Comparison of ENCODE assay signal across 8 cellular contexts in genomic region chr10:3068968-3069737, GRCh38. TPM values are rescaled to one million over a fixed set of nuclear protein-coding genes. Genes with fewer than 3 reads are reported as not detected.
DNase-seq lines count a peak whose midpoint lies in the region; ATAC-seq and TF ChIP-seq lines count a peak whose summit lies in the region.

No MANE protein-coding gene starts in this region.

- peaks cover 0 to 55% (median 36%) of the 10 kb centered on the region in 4 donors for H3K4me1 ChIP-seq in sigmoid colon

- H3K27ac Mint-ChIP-seq in activated naive CD4-positive, alpha-beta T cell treated with anti-CD3 and anti-CD28 coated beads, Interleukin-2, amount 10 ng/mL, durations not matched to agents 7 days and 5 days, result peak overlapping the region; percentile 89

- DNase-seq in GM03348 (ENCODE audit: low spot score) (peak; percentile 74), left ventricle myocardium superior (peak; percentile 68), sigmoid colon (no peak), HPDE6-E6E7 (ENCODE audit: extremely low spot score) (no peak), DMS53 (lab: John Stamatoyannopoulos, UW) (no peak)
- peak; percentile 58 for DNase-seq in activated naive CD4-positive, alpha-beta T cell treated with anti-CD3 and anti-CD28 coated beads, Interleukin-2, amount 10 ng/mL, durations not matched to agents 7 days and 5 days

- no peak for TF ChIP-seq CTCF in sigmoid colon (IDR thresholded peaks at IDR 0.05)

- no peak for TF ChIP-seq EP300 in sigmoid colon (IDR thresholded peaks at IDR 0.05)

- WGBS in sigmoid colon, 2 donors, result 16 to 17% methylated on average over 57 of the region's 57 CpGs

- no peaks in the 10 kb centered on the region for H3K27me3 ChIP-seq in sigmoid colon

- H3K9me3 ChIP-seq in KOPT-K1 (ENCODE audit: insufficient read depth, low read length, poor library complexity, severe bottlenecking), result no peaks in the 10 kb centered on the region
- no peaks in the 10 kb centered on the region for H3K9me3 ChIP-seq in sigmoid colon

- peaks cover 42% of the 10 kb centered on the region for H3K36me3 Mint-ChIP-seq in activated naive CD4-positive, alpha-beta T cell treated with anti-CD3 and anti-CD28 coated beads, Interleukin-2, amount 10 ng/mL, durations not matched to agents 7 days and 5 days

- ATAC-seq in GM21447 (IDR thresholded peaks at IDR 0.05; ENCODE audit: unreplicated experiment) (peak; percentile 32), left ventricle myocardium superior (peak; percentile 10)

- peak overlapping the region; percentile 90 for H3K4me3 Mint-ChIP-seq in activated naive CD4-positive, alpha-beta T cell treated with anti-CD3 and anti-CD28 coated beads, Interleukin-2, amount 10 ng/mL, durations not matched to agents 7 days and 5 days

- H3K9me3 Mint-ChIP-seq in activated naive CD4-positive, alpha-beta T cell treated with anti-CD3 and anti-CD28 coated beads, Interleukin-2, amount 10 ng/mL, durations not matched to agents 7 days and 5 days, result no peaks in the 10 kb centered on the region

- CTCF ChIA-PET in activated naive CD4-positive, alpha-beta T cell treated with anti-CD3 and anti-CD28 coated beads, Interleukin-2, amount 10 ng/mL, durations not matched to agents 7 days and 5 days (lab: Charles Lee), result interaction anchor here (0.9 kb wide), 1 partner anchor 23 kb away, joined by 3 read pairs; no protein-coding TSS in a partner anchor

- H3K36me3 ChIP-seq in KOPT-K1 (ENCODE audit: insufficient read depth, low read length), result peaks cover 49% of the 10 kb centered on the region
- peaks cover 0 to 7% (median 0%) of the 10 kb centered on the region in 4 donors for H3K36me3 ChIP-seq in sigmoid colon

- H3K27ac ChIP-seq in KOPT-K1 (ENCODE audit: low read depth, low read length, poor library complexity, severe bottlenecking) (peak overlapping the region; percentile 85), sigmoid colon (peak overlapping the region; percentile 79 to 87 (median 80))

- no peak for TF ChIP-seq POLR2A in sigmoid colon (IDR thresholded peaks at IDR 0.05)

- H3K4me3 ChIP-seq in sigmoid colon, result peak overlapping the region; percentile 41 to 89 (median 78)

- H3K27me3 Mint-ChIP-seq in activated naive CD4-positive, alpha-beta T cell treated with anti-CD3 and anti-CD28 coated beads, Interleukin-2, amount 10 ng/mL, durations not matched to agents 7 days and 5 days, result peaks cover 23% of the 10 kb centered on the region

- H3K4me1 Mint-ChIP-seq in activated naive CD4-positive, alpha-beta T cell treated with anti-CD3 and anti-CD28 coated beads, Interleukin-2, amount 10 ng/mL, durations not matched to agents 7 days and 5 days, result peaks cover 48% of the 10 kb centered on the region

- intact Hi-C loops in left ventricle myocardium superior (cut with micrococcal nuclease), result no loop called here
- intact Hi-C loops in sigmoid colon (cut with DNase I), result no loop called here

RNA-seq across cellular contexts. Expression of gene PFKP, which starts 1.8 kb away (rescaled TPM):
- total RNA-seq in left ventricle myocardium superior (178 TPM), sigmoid colon (10 to 100 TPM; 27.5 to 94.7 (median 58.4) TPM)
- polyA plus RNA-seq in sigmoid colon, result 100 to 1,000 TPM in 1 of 3 donors, 10 to 100 TPM in 2; 26.4 to 105 (median 40.2) TPM

Comparison
In these comparisons a context has a peak if more than half of its experiments do, and no peak if none do; other contexts are left out.
1. DNase-seq: peak in GM03348 (single experiment), activated naive CD4-positive, alpha-beta T cell treated with anti-CD3 and anti-CD28 coated beads, Interleukin-2, amount 10 ng/mL, durations not matched to agents 7 days and 5 days (single experiment) and left ventricle myocardium superior (single experiment); none in sigmoid colon (single experiment), HPDE6-E6E7 (single experiment) and DMS53 (single experiment).